Comparison of ENCODE assay signal across 8 cellular contexts in the genomic region with DNA sequence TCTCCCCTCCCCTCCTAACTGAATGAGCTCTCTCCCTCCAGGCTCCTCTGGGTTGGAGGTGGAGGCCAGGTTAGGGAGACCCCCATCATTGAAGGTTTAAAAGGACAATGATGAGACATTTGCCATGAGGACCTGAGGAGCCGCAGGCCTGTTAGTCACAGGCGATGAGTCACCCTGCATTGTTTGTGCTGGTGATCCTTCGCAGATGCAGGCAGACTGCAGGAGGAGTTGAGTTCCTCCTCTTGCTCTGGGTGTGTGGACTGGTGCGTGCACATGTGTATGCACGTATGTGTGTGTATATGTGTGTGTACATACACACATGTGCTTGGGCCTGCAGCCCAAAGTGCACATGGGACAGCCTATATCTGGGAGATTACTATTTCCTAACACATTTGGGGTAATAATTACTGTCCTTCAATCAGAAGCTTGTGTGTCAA. TPM values are rescaled to one million over a fixed set of nuclear protein-coding genes. Genes with fewer than 3 reads are reported as not detected.
A peak's percentile ranks its signal among the peaks of the same experiment; 100 is the strongest.
DNase-seq lines count a peak whose midpoint lies in the region; ATAC-seq and TF ChIP-seq lines count a peak whose summit lies in the region.

No MANE protein-coding gene starts in this region.

- H3K79me2 ChIP-seq in GM23338 (replicated peaks; ENCODE audit: insufficient read depth): no peaks in the 10 kb centered on the region

- H3K36me3 Mint-ChIP-seq in GM23338 (ENCODE audit: low read depth) (no peaks in the 10 kb centered on the region; the same call in 2 of the 3 replicates), mesothelial cell of epicardium (no peaks in the 10 kb centered on the region), nephron progenitor cell (ENCODE audit: low read depth) (no peaks in the 10 kb centered on the region)
- no peaks in the 10 kb centered on the region for H3K36me3 Mint-ChIP-seq in activated T-helper 1 cell treated with anti-CD3 and anti-CD28 coated beads, Interleukin-12 subunit alpha, Interleukin-12 subunit beta, Interleukin-2, Interleukin-4 antibody, amounts not matched to agents 30 ng/mL and 10 ng/mL and 1 ng/mL, durations not matched to agents 14 hours and 24 hours and 36 hours (ENCODE audit: low read depth)

- no peaks in the 10 kb centered on the region for H3K27me3 ChIP-seq in GM23338 (ENCODE audit: insufficient read depth)
- no peaks in the 10 kb centered on the region for H3K27me3 ChIP-seq in thoracic aorta (replicated peaks; ENCODE audit: insufficient read depth)

- DNase-seq in GM23338 (ENCODE audit: low spot score) (no peak), choroid plexus epithelial cell (ENCODE audit: low read depth) (peak; percentile 94), mesothelial cell of epicardium (ENCODE audit: low spot score in 2 of 2, unreplicated experiment in 2 of 2) (no peak), thoracic aorta (ENCODE audit: low spot score) (peak; percentile 43), NCI-H2029 treated with DMSO at 0.1 percent for 48 hours (lab: John Stamatoyannopoulos, UW) (no peak), nephron progenitor cell (no peak)
- DNase-seq in activated T-helper 1 cell treated with anti-CD3 and anti-CD28 coated beads, Interleukin-12 subunit alpha, Interleukin-12 subunit beta, Interleukin-2, Interleukin-4 antibody, amounts not matched to agents 30 ng/mL and 10 ng/mL and 1 ng/mL, durations not matched to agents 14 hours and 24 hours and 36 hours (ENCODE audit: low spot score): no peak

- no peaks in the 10 kb centered on the region for H3K9me3 ChIP-seq in thoracic aorta

- H3K4me3 Mint-ChIP-seq in GM23338 (no peak overlapping the region), mesothelial cell of epicardium (no peak overlapping the region), nephron progenitor cell (no peak overlapping the region)
- no peak overlapping the region for H3K4me3 Mint-ChIP-seq in activated T-helper 1 cell treated with anti-CD3 and anti-CD28 coated beads, Interleukin-12 subunit alpha, Interleukin-12 subunit beta, Interleukin-2, Interleukin-4 antibody, amounts not matched to agents 30 ng/mL and 10 ng/mL and 1 ng/mL, durations not matched to agents 14 hours and 24 hours and 36 hours

- no peak overlapping the region for H3K27ac Mint-ChIP-seq in GM23338
- peak overlapping the region; percentile 55 for H3K27ac Mint-ChIP-seq in mesothelial cell of epicardium
- no peak overlapping the region for H3K27ac Mint-ChIP-seq in nephron progenitor cell
- H3K27ac Mint-ChIP-seq in activated T-helper 1 cell treated with anti-CD3 and anti-CD28 coated beads, Interleukin-12 subunit alpha, Interleukin-12 subunit beta, Interleukin-2, Interleukin-4 antibody, amounts not matched to agents 30 ng/mL and 10 ng/mL and 1 ng/mL, durations not matched to agents 14 hours and 24 hours and 36 hours: no peak overlapping the region

- no peaks in the 10 kb centered on the region; the same call in 2 of the 3 replicates for H3K9me3 Mint-ChIP-seq in GM23338
- H3K9me3 Mint-ChIP-seq in mesothelial cell of epicardium: no peaks in the 10 kb centered on the region
- H3K9me3 Mint-ChIP-seq in nephron progenitor cell: no peaks in the 10 kb centered on the region
- no peaks in the 10 kb centered on the region for H3K9me3 Mint-ChIP-seq in activated T-helper 1 cell treated with anti-CD3 and anti-CD28 coated beads, Interleukin-12 subunit alpha, Interleukin-12 subunit beta, Interleukin-2, Interleukin-4 antibody, amounts not matched to agents 30 ng/mL and 10 ng/mL and 1 ng/mL, durations not matched to agents 14 hours and 24 hours and 36 hours

- 0 out of 2 replicates have a peak, but pooled peaks cover 8% of the 10 kb centered on the region for H3K9me2 ChIP-seq in GM23338 (ENCODE audit: insufficient read depth)

- H3K36me3 ChIP-seq in GM23338 (ENCODE audit: insufficient read depth): no peaks in the 10 kb centered on the region
- no peaks in the 10 kb centered on the region for H3K36me3 ChIP-seq in thoracic aorta

- no peaks in the 10 kb centered on the region for H4K20me1 ChIP-seq in GM23338 (replicated peaks; ENCODE audit: insufficient read depth)

- peaks cover 8% of the 10 kb centered on the region for H3F3A ChIP-seq in GM23338 (replicated peaks; ENCODE audit: low read depth)

- no peak overlapping the region for H3K4me2 ChIP-seq in GM23338

- H3K27me3 Mint-ChIP-seq in GM23338 (ENCODE audit: insufficient read depth, low read depth, poor library complexity): peaks cover 3% of the 10 kb centered on the region
- peaks cover 13% of the 10 kb centered on the region for H3K27me3 Mint-ChIP-seq in mesothelial cell of epicardium (ENCODE audit: low read depth)
- H3K27me3 Mint-ChIP-seq in nephron progenitor cell (ENCODE audit: low read depth, poor library complexity): no peaks in the 10 kb centered on the region
- H3K27me3 Mint-ChIP-seq in activated T-helper 1 cell treated with anti-CD3 and anti-CD28 coated beads, Interleukin-12 subunit alpha, Interleukin-12 subunit beta, Interleukin-2, Interleukin-4 antibody, amounts not matched to agents 30 ng/mL and 10 ng/mL and 1 ng/mL, durations not matched to agents 14 hours and 24 hours and 36 hours (ENCODE audit: insufficient read depth): no peaks in the 10 kb centered on the region

- H3K27ac ChIP-seq in GM23338 (ENCODE audit: low read depth) (no peak overlapping the region), thoracic aorta (no peak overlapping the region)

- peak overlapping the region; percentile 38; the same call in 1 of the 2 replicates for H2AFZ ChIP-seq in GM23338

- H3K4me1 ChIP-seq in GM23338 (ENCODE audit: insufficient read depth) (no peaks in the 10 kb centered on the region), thoracic aorta (ENCODE audit: control insufficient read depth in 1 of 2, low read depth in 2 of 2) (peaks cover 0 to 33% of the 10 kb centered on the region in 2 donors)

- H3K4me1 Mint-ChIP-seq in GM23338 (0 out of 3 replicates have a peak, but pooled peaks cover 6% of the 10 kb centered on the region), mesothelial cell of epicardium (peaks cover 42% of the 10 kb centered on the region), nephron progenitor cell (peaks cover 29% of the 10 kb centered on the region)
- H3K4me1 Mint-ChIP-seq in activated T-helper 1 cell treated with anti-CD3 and anti-CD28 coated beads, Interleukin-12 subunit alpha, Interleukin-12 subunit beta, Interleukin-2, Interleukin-4 antibody, amounts not matched to agents 30 ng/mL and 10 ng/mL and 1 ng/mL, durations not matched to agents 14 hours and 24 hours and 36 hours (ENCODE audit: low read depth): peaks cover 9% of the 10 kb centered on the region

- TF ChIP-seq CTCF in GM23338 (conservative IDR thresholded peaks at IDR 0.05; ENCODE audit: low read depth in 2 of 2) (no peak), choroid plexus epithelial cell (conservative IDR thresholded peaks at IDR 0.05; ENCODE audit: low read depth, low read length) (no peak), mesothelial cell of epicardium (IDR thresholded peaks at IDR 0.05; ENCODE audit: unreplicated experiment) (no peak), thoracic aorta (IDR thresholded peaks at IDR 0.05) (no peak), nephron progenitor cell (IDR thresholded peaks at IDR 0.05) (no peak)

- ATAC-seq in GM23338 (peak; percentile 33; the same call in 2 of the 3 replicates), thoracic aorta (ENCODE audit: insufficient number of reproducible peaks, low FRiP score, low read depth) (peak; percentile 56)

- intact Hi-C loops in activated T-helper 1 cell treated with anti-CD3 and anti-CD28 coated beads, Interleukin-12 subunit alpha, Interleukin-12 subunit beta, Interleukin-2, Interleukin-4 antibody, amounts not matched to agents 30 ng/mL and 10 ng/mL and 1 ng/mL, durations not matched to agents 14 hours and 24 hours and 36 hours (cut with micrococcal nuclease): no loop called here

- H3K4me3 ChIP-seq in GM23338 (no peak overlapping the region), choroid plexus epithelial cell (ENCODE audit: low read depth, low read length) (no peak overlapping the region), thoracic aorta (no peak overlapping the region)

TF ChIP-seq in GM23338, 12 proteins besides CTCF, POLR2A, EP300 and RAD21 (continues in another document):
- no peak for TF ChIP-seq POLR2AphosphoS5 (IDR thresholded peaks at IDR 0.05; ENCODE audit: low read depth)
- TF ChIP-seq ZNF114 (CRISPR knock-in tag; IDR thresholded peaks at IDR 0.05): no peak
- no peak for TF ChIP-seq EZH2phosphoT487 (IDR thresholded peaks at IDR 0.05; ENCODE audit: unreplicated experiment)
- TF ChIP-seq JUNB (IDR thresholded peaks at IDR 0.05; ENCODE audit: unreplicated experiment): no peak

TF ChIP-seq in PFSK-1, 5 proteins besides CTCF, POLR2A, EP300 and RAD21 (continues in another document):
- TF ChIP-seq FOXP2 (optimal IDR thresholded peaks at IDR 0.05; ENCODE audit: borderline replicate concordance, extremely low read depth, extremely low read length, insufficient read depth) (peak; percentile 86), SIN3A (IDR thresholded peaks at IDR 0.05; ENCODE audit: borderline replicate concordance, insufficient read depth, low read length) (peak; percentile 52; the same call in 1 of the 2 replicates), TAF1 (IDR thresholded peaks at IDR 0.05; ENCODE audit: borderline replicate concordance, insufficient read depth, low read length) (no peak)

RNA-seq across cellular contexts. Expression of gene MCFD2, which starts 42.0 kb away (rescaled TPM):
- total RNA-seq in GM23338 (2014; rRNA removed; shearing (Covaris generic)): 55.1 and 62.0 TPM in 2 replicates
- 91.9 and 97.5 TPM in 2 replicates for polyA plus RNA-seq in GM23338 (2016; fragmentation: Nextera tagmentation; extraction: Ambion mirVana)
- 142 TPM for polyA plus RNA-seq in PFSK-1 (2012; ENCODE audit: insufficient read length, low read depth)
- 78.0 to 82.0 TPM (median 81.9 TPM) in 3 replicates for total RNA-seq in mesothelial cell of epicardium
- 100 to 1,000 TPM in 1 of 2 donors, 10 to 100 TPM in 1; 79.9 to 127 TPM for total RNA-seq in thoracic aorta
- total RNA-seq in activated T-helper 1 cell treated with anti-CD3 and anti-CD28 coated beads, Interleukin-12 subunit alpha, Interleukin-12 subunit beta, Interleukin-2, Interleukin-4 antibody, amounts not matched to agents 30 ng/mL and 10 ng/mL and 1 ng/mL, durations not matched to agents 14 hours and 24 hours and 36 hours: 48.8 and 51.0 TPM in 2 replicates

Comparison
In these comparisons a context has a peak if more than half of its experiments do, and no peak if none do; other contexts are left out.
1. DNase-seq: peak in choroid plexus epithelial cell (single experiment) and thoracic aorta (single experiment); none in GM23338 (single experiment), mesothelial cell of epicardium (0 of 2), NCI-H2029 treated with DMSO at 0.1 percent for 48 hours (single experiment), nephron progenitor cell (single experiment) and activated T-helper 1 cell treated with anti-CD3 and anti-CD28 coated beads, Interleukin-12 subunit alpha, Interleukin-12 subunit beta, Interleukin-2, Interleukin-4 antibody, amounts not matched to agents 30 ng/mL and 10 ng/mL and 1 ng/mL, durations not matched to agents 14 hours and 24 hours and 36 hours (single experiment).